Comparison of ENCODE assay signal across 9 cellular contexts in genomic region chr2:121099329-121100318, GRCh38.
DNase-seq lines count a peak whose midpoint lies in the region; ATAC-seq and TF ChIP-seq lines count a peak whose summit lies in the region.
"Had no signal": no experiment of that assay in that cellular context is flagged by ENCODE, and none has a peak within 500 bp of the region (broad histone marks: within the 10 kb centered on the region; RNA-seq: fewer than 3 reads in every experiment).

No MANE protein-coding gene starts in this region.

- no peak overlapping the region for H3K27ac Mint-ChIP-seq in neural crest cell (ENCODE audit: unreplicated experiment)
- H3K27ac Mint-ChIP-seq in CD4-positive, alpha-beta T cell = no peak overlapping the region
- H3K27ac Mint-ChIP-seq in activated CD4-positive, alpha-beta memory T cell treated with anti-CD3 and anti-CD28 coated beads for 36 hours = no peak overlapping the region
- H3K27ac Mint-ChIP-seq: activated B cell treated with CpG ODN at 0.5 μM for 24 hours had no signal

- H4K20me1 ChIP-seq in DOHH2 (ENCODE audit: control insufficient read depth, insufficient read depth, low read depth, low read length) (no peaks in the 10 kb centered on the region), Loucy (ENCODE audit: insufficient read depth, low read length, poor library complexity, severe bottlenecking) (no peaks in the 10 kb centered on the region)

- no peaks in the 10 kb centered on the region for H3K27me3 ChIP-seq in DOHH2 (ENCODE audit: control insufficient read depth, low read length)
- H3K27me3 ChIP-seq in Loucy (ENCODE audit: insufficient read depth, low read length, poor library complexity, severe bottlenecking) = no peaks in the 10 kb centered on the region
- no peaks in the 10 kb centered on the region for H3K27me3 ChIP-seq in CD4-positive, alpha-beta T cell (ENCODE audit: control insufficient read depth, insufficient read depth, low read length)

- no peak overlapping the region; the same call in 1 of the 2 replicates for H2AFZ ChIP-seq in Loucy (ENCODE audit: low read length)

- no peaks in the 10 kb centered on the region for H3K36me3 Mint-ChIP-seq in neural crest cell (ENCODE audit: low read depth)
- no peaks in the 10 kb centered on the region for H3K36me3 Mint-ChIP-seq in CD4-positive, alpha-beta T cell (ENCODE audit: low read depth)
- no peaks in the 10 kb centered on the region for H3K36me3 Mint-ChIP-seq in activated CD4-positive, alpha-beta memory T cell treated with anti-CD3 and anti-CD28 coated beads for 36 hours

- H3K4me1 Mint-ChIP-seq in neural crest cell = peaks cover 9% of the 10 kb centered on the region
- H3K4me1 Mint-ChIP-seq in CD4-positive, alpha-beta T cell (ENCODE audit: low read depth) = no peaks in the 10 kb centered on the region
- no peaks in the 10 kb centered on the region for H3K4me1 Mint-ChIP-seq in activated CD4-positive, alpha-beta memory T cell treated with anti-CD3 and anti-CD28 coated beads for 36 hours (ENCODE audit: low read depth)
- H3K4me1 Mint-ChIP-seq: activated B cell treated with CpG ODN at 0.5 μM for 24 hours had no signal

- H3K4me1 ChIP-seq in DOHH2 (ENCODE audit: control insufficient read depth, low read length) (no peaks in the 10 kb centered on the region), Loucy (ENCODE audit: insufficient read depth, low read length, poor library complexity, severe bottlenecking) (no peaks in the 10 kb centered on the region)

- no peaks in the 10 kb centered on the region for H3K9me2 ChIP-seq in DOHH2 (replicated peaks; ENCODE audit: control insufficient read depth, low read length)
- H3K9me2 ChIP-seq in Loucy (replicated peaks; ENCODE audit: low read depth, low read length) = no peaks in the 10 kb centered on the region

- no peaks in the 10 kb centered on the region for H3K9me3 Mint-ChIP-seq in neural crest cell
- no peaks in the 10 kb centered on the region for H3K9me3 Mint-ChIP-seq in CD4-positive, alpha-beta T cell
- H3K9me3 Mint-ChIP-seq in activated CD4-positive, alpha-beta memory T cell treated with anti-CD3 and anti-CD28 coated beads for 36 hours = no peaks in the 10 kb centered on the region
- H3K9me3 Mint-ChIP-seq: activated B cell treated with CpG ODN at 0.5 μM for 24 hours had no signal

- H3F3A ChIP-seq in DOHH2 (ENCODE audit: control insufficient read depth, insufficient read depth) (no peaks in the 10 kb centered on the region), Loucy (ENCODE audit: low read depth) (no peaks in the 10 kb centered on the region)

- H3K4me2 ChIP-seq in DOHH2 (ENCODE audit: low read length) (no peak overlapping the region), Loucy (ENCODE audit: low read depth, low read length, poor library complexity, severe bottlenecking) (no peak overlapping the region)

- H3K27ac ChIP-seq in DOHH2 (ENCODE audit: low read depth, low read length) (no peak overlapping the region), cingulate gyrus (ENCODE audit: low read depth, low read length) (peak overlapping the region; percentile 77)
- no peak overlapping the region for H3K27ac ChIP-seq in CD4-positive, alpha-beta T cell (ENCODE audit: low read depth, low read length)

- CTCF ChIA-PET in CD4-positive, alpha-beta T cell (lab: Charles Lee) = no interaction called here
- CTCF ChIA-PET in activated CD4-positive, alpha-beta memory T cell treated with anti-CD3 and anti-CD28 coated beads for 36 hours (lab: Charles Lee) = interaction anchor here (0.8 kb wide), 1 partner anchor 13 kb away, joined by 3 read pairs; no protein-coding TSS in a partner anchor

- H3K9me3 ChIP-seq in DOHH2 (ENCODE audit: control insufficient read depth, insufficient read depth, low read length) = no peaks in the 10 kb centered on the region
- H3K9me3 ChIP-seq in Loucy (ENCODE audit: insufficient read depth, low read depth, low read length) = no peaks in the 10 kb centered on the region
- H3K9me3 ChIP-seq in CD4-positive, alpha-beta T cell (ENCODE audit: control insufficient read depth, low read length) = no peaks in the 10 kb centered on the region

- H3K79me2 ChIP-seq in DOHH2 (ENCODE audit: control insufficient read depth, low read length) = no peaks in the 10 kb centered on the region
- no peaks in the 10 kb centered on the region for H3K79me2 ChIP-seq in Loucy (ENCODE audit: insufficient read depth, low read length)

- no peak overlapping the region for H3K4me3 Mint-ChIP-seq in neural crest cell
- H3K4me3 Mint-ChIP-seq in CD4-positive, alpha-beta T cell = no peak overlapping the region
- no peak overlapping the region for H3K4me3 Mint-ChIP-seq in activated CD4-positive, alpha-beta memory T cell treated with anti-CD3 and anti-CD28 coated beads for 36 hours
- H3K4me3 Mint-ChIP-seq: activated B cell treated with CpG ODN at 0.5 μM for 24 hours had no signal

- H3K9ac ChIP-seq in Loucy (ENCODE audit: low read depth, low read length, poor library complexity, severe bottlenecking) = no peak overlapping the region

- DNase-seq in neural crest cell (ENCODE audit: low read depth, low spot score) = no peak
- no peak for DNase-seq in CD4-positive, alpha-beta T cell
- no peak for DNase-seq in activated CD4-positive, alpha-beta memory T cell treated with anti-CD3 and anti-CD28 coated beads for 36 hours
- DNase-seq in activated effector memory CD4-positive, alpha-beta T cell treated with Interleukin-2 at 50 U/mL for 16 hours = no peak
- no peak for DNase-seq in GM19238 (ENCODE audit: insufficient read length, low spot score)
- DNase-seq: activated B cell treated with CpG ODN at 0.5 μM for 24 hours had no signal

- no peak for ATAC-seq in CD4-positive, alpha-beta T cell (ENCODE audit: poor library complexity)

- POLR2A ChIA-PET in CD4-positive, alpha-beta T cell (lab: Charles Lee) = no interaction called here
- POLR2A ChIA-PET in activated CD4-positive, alpha-beta memory T cell treated with anti-CD3 and anti-CD28 coated beads for 36 hours (lab: Charles Lee) = no interaction called here

- intact Hi-C loops in CD4-positive, alpha-beta T cell (cut with DNase I, micrococcal nuclease) = no loop called here
- intact Hi-C loops in activated CD4-positive, alpha-beta memory T cell treated with anti-CD3 and anti-CD28 coated beads for 36 hours (cut with micrococcal nuclease) = loop anchor here (10.0 kb wide), 1 partner anchor 225 kb away; no protein-coding TSS in a partner anchor

- TF ChIP-seq CTCF in DOHH2 (IDR thresholded peaks at IDR 0.05; ENCODE audit: low read depth, low read length, poor library complexity, severe bottlenecking) (peak; percentile 21), Loucy (conservative IDR thresholded peaks at IDR 0.05; ENCODE audit: low read length) (peak; percentile 58), neural crest cell (conservative IDR thresholded peaks at IDR 0.05) (peak; percentile 36)
- no peak for TF ChIP-seq CTCF in CD4-positive, alpha-beta T cell (IDR thresholded peaks at IDR 0.05)

- H3K4me3 ChIP-seq in DOHH2 (ENCODE audit: low read length) = no peak overlapping the region
- H3K4me3 ChIP-seq in Loucy (ENCODE audit: low read length, poor library complexity, severe bottlenecking) = no peak overlapping the region

- H3K27me3 Mint-ChIP-seq in neural crest cell (ENCODE audit: low read depth) = peaks cover 18% of the 10 kb centered on the region
- H3K27me3 Mint-ChIP-seq in CD4-positive, alpha-beta T cell = peaks cover 21% of the 10 kb centered on the region
- peaks cover 7% of the 10 kb centered on the region for H3K27me3 Mint-ChIP-seq in activated CD4-positive, alpha-beta memory T cell treated with anti-CD3 and anti-CD28 coated beads for 36 hours

- H3K36me3 ChIP-seq in DOHH2 (ENCODE audit: control insufficient read depth, low read length) = no peaks in the 10 kb centered on the region
- no peaks in the 10 kb centered on the region for H3K36me3 ChIP-seq in Loucy (ENCODE audit: insufficient read depth, low read length)
